In the genomic region with DNA sequence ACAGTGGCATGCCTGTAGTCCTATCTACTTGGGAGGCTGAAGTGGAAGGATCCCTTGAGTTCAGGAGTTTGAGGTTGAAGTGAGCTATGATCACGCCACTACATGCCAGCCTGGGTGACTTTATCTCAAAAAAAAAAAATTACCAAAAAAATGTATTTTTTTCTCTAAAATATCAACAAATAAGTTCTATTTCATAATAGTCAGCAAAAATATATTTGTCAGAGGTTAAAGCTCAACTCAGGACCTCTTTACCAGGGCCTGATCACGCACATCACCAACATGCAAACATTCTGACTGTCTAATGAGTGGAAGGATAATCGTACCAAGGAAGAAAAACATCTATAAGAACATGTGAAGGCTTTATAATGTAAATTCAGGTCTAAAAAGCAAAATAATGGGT, we compare ENCODE assay signal across 27 cellular contexts.
"Had no signal": no experiment of that assay in that cellular context is flagged by ENCODE, and none has a peak within 500 bp of the region (broad histone marks: within the 10 kb centered on the region; RNA-seq: fewer than 3 reads in every experiment).

No MANE protein-coding gene starts in this region.

- DNase-seq: heart right ventricle; islet precursor cell; left ventricle myocardium inferior; midbrain; mucosa of descending colon; naive thymus-derived CD4-positive, alpha-beta T cell; pancreas; posterior cingulate gyrus; retina; right cardiac atrium; stimulated activated CD4-positive, alpha-beta T cell treated with anti-CD3 and anti-CD28 coated beads, Interleukin-1b, Interleukin-23, amount 100 ng/mL, for 48 hours; stimulated activated CD4-positive, alpha-beta T cell treated with anti-CD3 and anti-CD28 coated beads, Interleukin-2, amount 100 ng/mL, for 48 hours; stimulated activated CD4-positive, alpha-beta T cell treated with anti-CD3 and anti-CD28 coated beads, Interleukin-4, amount 100 ng/mL, for 4 hours; stimulated activated CD8-positive, alpha-beta memory T cell treated with anti-CD3 and anti-CD28 coated beads, Interleukin-4, amount 100 ng/mL, for 48 hours; stimulated activated naive CD4-positive, alpha-beta T cell treated with Interleukin-2 at 50 U/mL for 16 hours; stimulated activated naive CD8-positive, alpha-beta T cell treated with anti-CD3 and anti-CD28 coated beads, Interleukin-15, amount 100 ng/mL, for 72 hours; substantia nigra; thyroid gland; trophoblast cell; upper lobe of right lung had no signal

- H3K9me3 ChIP-seq: heart right ventricle, left ventricle myocardium inferior, mucosa of descending colon, pancreas, prostate gland, thyroid gland, upper lobe of right lung had no signal

- FAIRE-seq: pancreas, urothelium cell line had no signal

- H3K4me1 ChIP-seq: prostate gland had no signal

- H3K79me2 ChIP-seq: hepatocyte had no signal

- H3K4me3 ChIP-seq: heart right ventricle, hepatocyte, left ventricle myocardium inferior, lung, mucosa of descending colon, pancreas, prostate gland, smooth muscle cell, thyroid gland, upper lobe of right lung had no signal

- H3K27ac ChIP-seq: hepatocyte, pancreas, prostate gland, thyroid gland, upper lobe of right lung had no signal

- H3K36me3 ChIP-seq: prostate gland had no signal

- ATAC-seq: heart right ventricle; mucosa of descending colon; naive thymus-derived CD4-positive, alpha-beta T cell; natural killer cell treated with Interleukin-12 subunit alpha and Interleukin-12 subunit beta and Interleukin-15 and Interleukin-18, amount 100 ng/mL, for 72 hours; pancreas; right cardiac atrium; stimulated activated memory B cell treated with anti-CD40 and anti-IgM and Interleukin-4, amounts not matched to agents 10 μg/mL and 1 μg/mL and 100 μg/mL, for 72 hours; stimulated activated naive CD8-positive, alpha-beta T cell treated with anti-CD3 and anti-CD28 coated beads, Interleukin-15, amount 100 ng/mL, for 72 hours; upper lobe of right lung had no signal

- H2AFZ ChIP-seq: hepatocyte had no signal

- H3K27me3 ChIP-seq: heart right ventricle, hepatocyte, pancreas, thyroid gland, upper lobe of right lung had no signal

- H3K4me2 ChIP-seq: hepatocyte, smooth muscle cell had no signal
